ENCODE assay signal across 1 cellular context in the genomic region with DNA sequence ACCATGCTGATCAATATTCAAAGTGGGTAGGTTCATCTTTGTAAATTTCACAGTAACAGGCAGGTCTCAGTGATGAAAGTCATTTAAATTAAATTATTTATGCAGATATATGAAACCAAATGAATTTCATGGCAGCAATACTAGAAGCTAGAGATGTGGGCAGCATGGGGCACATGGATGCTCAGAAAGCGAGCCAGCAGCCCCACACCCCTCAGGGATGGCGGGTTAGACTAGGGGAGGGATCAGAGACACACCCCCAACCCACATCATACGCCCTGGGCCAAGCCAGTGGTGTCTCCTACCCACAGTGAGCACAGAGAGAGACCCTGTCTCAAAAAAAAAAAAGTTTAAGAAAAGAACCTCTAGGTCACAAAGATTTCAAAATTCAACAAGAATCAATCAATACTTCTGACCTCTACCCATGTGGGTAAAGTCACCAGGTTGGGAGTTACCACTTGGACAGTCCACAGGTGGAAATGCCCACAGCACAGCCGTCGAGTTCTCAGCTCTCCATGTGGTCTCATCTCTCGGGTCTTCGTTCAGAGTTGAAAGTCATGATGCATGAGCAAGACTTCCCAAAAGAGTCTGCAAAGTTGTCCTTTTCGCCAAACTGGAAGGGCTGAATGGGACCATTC.
TF ChIP-seq lines count a peak whose summit lies in the region.

No MANE protein-coding gene starts in this region.

TF ChIP-seq in liver, 16 proteins besides CTCF, POLR2A, EP300 and RAD21 (continued from another document):
- TF ChIP-seq EGR1 (IDR thresholded peaks at IDR 0.05; ENCODE audit: low read depth in 2 of 2) (no peak), FOXA1 (IDR thresholded peaks at IDR 0.05) (no peak), NR2F2 (IDR thresholded peaks at IDR 0.05) (no peak), TAF1 (conservative IDR thresholded peaks at IDR 0.05) (no peak), RXRA (IDR thresholded peaks at IDR 0.05) (peak; percentile 56 to 90), SP1 (IDR thresholded peaks at IDR 0.05) (peak; percentile 35), GABPA (IDR thresholded peaks at IDR 0.05 in 1 of 2, conservative IDR thresholded peaks at IDR 0.05 in 1 of 2) (no peak), HNF4G (IDR thresholded peaks at IDR 0.05) (peak; percentile 46), JUND (IDR thresholded peaks at IDR 0.05) (peak in 1 of 2 donors; percentile 45), FOXA2 (IDR thresholded peaks at IDR 0.05) (peak; percentile 31), HNF4A (conservative IDR thresholded peaks at IDR 0.05) (peak; percentile 79 to 91), YY1 (IDR thresholded peaks at IDR 0.05) (peak; percentile 83)
- TF ChIP-seq, protein P1, sequence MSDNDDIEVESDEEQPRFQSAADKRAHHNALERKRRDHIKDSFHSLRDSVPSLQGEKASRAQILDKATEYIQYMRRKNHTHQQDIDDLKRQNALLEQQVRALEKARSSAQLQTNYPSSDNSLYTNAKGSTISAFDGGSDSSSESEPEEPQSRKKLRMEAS (IDR thresholded peaks at IDR 0.05), result peak; percentile 66
- TF ChIP-seq, protein P2, sequence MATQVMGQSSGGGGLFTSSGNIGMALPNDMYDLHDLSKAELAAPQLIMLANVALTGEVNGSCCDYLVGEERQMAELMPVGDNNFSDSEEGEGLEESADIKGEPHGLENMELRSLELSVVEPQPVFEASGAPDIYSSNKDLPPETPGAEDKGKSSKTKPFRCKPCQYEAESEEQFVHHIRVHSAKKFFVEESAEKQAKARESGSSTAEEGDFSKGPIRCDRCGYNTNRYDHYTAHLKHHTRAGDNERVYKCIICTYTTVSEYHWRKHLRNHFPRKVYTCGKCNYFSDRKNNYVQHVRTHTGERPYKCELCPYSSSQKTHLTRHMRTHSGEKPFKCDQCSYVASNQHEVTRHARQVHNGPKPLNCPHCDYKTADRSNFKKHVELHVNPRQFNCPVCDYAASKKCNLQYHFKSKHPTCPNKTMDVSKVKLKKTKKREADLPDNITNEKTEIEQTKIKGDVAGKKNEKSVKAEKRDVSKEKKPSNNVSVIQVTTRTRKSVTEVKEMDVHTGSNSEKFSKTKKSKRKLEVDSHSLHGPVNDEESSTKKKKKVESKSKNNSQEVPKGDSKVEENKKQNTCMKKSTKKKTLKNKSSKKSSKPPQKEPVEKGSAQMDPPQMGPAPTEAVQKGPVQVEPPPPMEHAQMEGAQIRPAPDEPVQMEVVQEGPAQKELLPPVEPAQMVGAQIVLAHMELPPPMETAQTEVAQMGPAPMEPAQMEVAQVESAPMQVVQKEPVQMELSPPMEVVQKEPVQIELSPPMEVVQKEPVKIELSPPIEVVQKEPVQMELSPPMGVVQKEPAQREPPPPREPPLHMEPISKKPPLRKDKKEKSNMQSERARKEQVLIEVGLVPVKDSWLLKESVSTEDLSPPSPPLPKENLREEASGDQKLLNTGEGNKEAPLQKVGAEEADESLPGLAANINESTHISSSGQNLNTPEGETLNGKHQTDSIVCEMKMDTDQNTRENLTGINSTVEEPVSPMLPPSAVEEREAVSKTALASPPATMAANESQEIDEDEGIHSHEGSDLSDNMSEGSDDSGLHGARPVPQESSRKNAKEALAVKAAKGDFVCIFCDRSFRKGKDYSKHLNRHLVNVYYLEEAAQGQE (IDR thresholded peaks at IDR 0.05), result no peak
- TF ChIP-seq, protein P3, sequence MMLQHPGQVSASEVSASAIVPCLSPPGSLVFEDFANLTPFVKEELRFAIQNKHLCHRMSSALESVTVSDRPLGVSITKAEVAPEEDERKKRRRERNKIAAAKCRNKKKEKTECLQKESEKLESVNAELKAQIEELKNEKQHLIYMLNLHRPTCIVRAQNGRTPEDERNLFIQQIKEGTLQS (IDR thresholded peaks at IDR 0.05), result no peak
TF ChIP-seq in liver: peak in this region for 9.
